14 cellular contexts compared by ENCODE assay signal in genomic region chr20:38833857-38834164, GRCh38. TPM values are rescaled to one million over a fixed set of nuclear protein-coding genes. Genes with fewer than 3 reads are reported as not detected.
DNase-seq lines count a peak whose midpoint lies in the region; ATAC-seq, FAIRE-seq and TF ChIP-seq lines count a peak whose summit lies in the region.
"Had no signal": no experiment of that assay in that cellular context is flagged by ENCODE, and none has a peak within 500 bp of the region (broad histone marks: within the 10 kb centered on the region; RNA-seq: fewer than 3 reads in every experiment).

No MANE protein-coding gene starts in this region.

- no peak overlapping the region for H3K27ac ChIP-seq in K562 (ENCODE audit: extremely low read depth, low read depth, low read length)

- H4K20me1 ChIP-seq in K562 (replicated peaks; ENCODE audit: control insufficient read depth, insufficient read depth, low read length) = no peaks in the 10 kb centered on the region

- CTCF ChIA-PET in K562 (lab: Yijun Ruan, JAX; ENCODE audit: low intra/inter-chr PET ratio) = no interaction called here

- H3K4me3 ChIP-seq in K562 = no peak overlapping the region

- peaks cover 45% of the 10 kb centered on the region for H3K4me1 Mint-ChIP-seq in T-helper 17 cell

- TF ChIP-seq RAD21 in K562 (CRISPR knock-in tag; conservative IDR thresholded peaks at IDR 0.05 in 1 of 2, IDR thresholded peaks at IDR 0.05 in 1 of 2) = no peak

- H3K9me1 ChIP-seq in K562 (ENCODE audit: control insufficient read depth, insufficient read depth, low read length) = no peaks in the 10 kb centered on the region

- no peaks in the 10 kb centered on the region for H3K9me3 ChIP-seq in T-helper 17 cell (ENCODE audit: control insufficient read depth, low read length, poor library complexity, severe bottlenecking)
- no peaks in the 10 kb centered on the region for H3K9me3 ChIP-seq in K562 (replicated peaks; ENCODE audit: control insufficient read depth, insufficient read depth, low read depth, low read length)

- no peak overlapping the region for H3K9ac ChIP-seq in K562 (ENCODE audit: insufficient read depth in 1 of 2, low read depth in 2 of 2, low read length in 2 of 2)

- intact Hi-C loops in K562 (cut with micrococcal nuclease) = no loop called here

- no peaks in the 10 kb centered on the region for H3K36me3 ChIP-seq in K562 (ENCODE audit: control insufficient read depth, insufficient read depth, low read length)

- POLR2A ChIA-PET in K562 (lab: Yijun Ruan, JAX) = interaction anchor here (0.6 to 1.7 kb wide), 3 partner anchors 28 to 108 kb away, joined by 3 to 4 read pairs (median 3); partner anchors contain the start of gene PPP1R16B

- no peaks in the 10 kb centered on the region for H3K27me3 Mint-ChIP-seq in T-helper 17 cell

- FAIRE-seq in K562 (lab: Jason Lieb, UNC) = peak; percentile 49
- FAIRE-seq: bronchial epithelial cell, keratinocyte had no signal

- peaks cover 13 to 19% of the 10 kb centered on the region in 2 experiments for H3K4me1 ChIP-seq in K562 (replicated peaks in 1 of 2; ENCODE audit: control insufficient read depth in 2 of 2, insufficient read depth in 2 of 2, low read length in 2 of 2)

- BruUV-seq in K562 (replicated peaks; lab: Mats Ljungman, UMichigan) = no TSS peak

- DNase-seq in stimulated activated CD4-positive, alpha-beta T cell treated with anti-CD3 and anti-CD28 coated beads, Interleukin-1b, Interleukin-23, amount 100 ng/mL, for 48 hours = peak; percentile 47
- DNase-seq in stimulated activated CD4-positive, alpha-beta T cell treated with anti-CD3 and anti-CD28 coated beads, Interleukin-4, amount 100 ng/mL, for 24 hours = no peak
- DNase-seq in T-helper 17 cell = peak in 2 of 3 donors; percentile 25 to 36
- DNase-seq in K562 (ENCODE audit: extremely low read depth in 1 of 4, low spot score in 3 of 4) = no peak
- no peak for DNase-seq in superior temporal gyrus (ENCODE audit: extremely low spot score)
- no peak for DNase-seq in NCI-H187 treated with DMSO at 0.1 percent for 48 hours (lab: John Stamatoyannopoulos, UW)
- DNase-seq in NCI-H524 treated with DMSO at 0.1 percent for 48 hours (lab: John Stamatoyannopoulos, UW) = no peak
- DNase-seq: activated effector memory CD4-positive, alpha-beta T cell treated with Interleukin-2 at 50 U/mL for 16 hours; NCI-H1092 treated with DMSO at 0.1 percent for 48 hours; NCI-H446; posterior cingulate gyrus had no signal

- ATAC-seq in T-helper 17 cell (peak; percentile 85), K562 (no peak), GM19035 (IDR thresholded peaks at IDR 0.05; ENCODE audit: unreplicated experiment) (no peak)

- H2AFZ ChIP-seq in K562 (ENCODE audit: low read depth, low read length) = no peak overlapping the region

- in situ Hi-C loops in K562 (cut with MboI) = no loop called here

- WGBS in K562 (ENCODE audit: insufficient coverage, low coverage, missing lambda C conversion rate) = 36% methylated on average over 4 of the region's 4 CpGs

- peaks cover 7% of the 10 kb centered on the region for H3K36me3 Mint-ChIP-seq in T-helper 17 cell (ENCODE audit: low read depth)

- no peak for TF ChIP-seq POLR2A in K562 (conservative IDR thresholded peaks at IDR 0.05)

- TF ChIP-seq EP300 in K562 (IDR thresholded peaks at IDR 0.05; ENCODE audit: low read length) = no peak

- H3K27me3 ChIP-seq in K562 (ENCODE audit: control insufficient read depth in 2 of 2, insufficient read depth in 2 of 2, low read length in 2 of 2) = no peaks in the 10 kb centered on the region

- TF ChIP-seq CTCF in K562 (IDR thresholded peaks at IDR 0.05 in 2 of 3, conservative IDR thresholded peaks at IDR 0.05 in 1 of 3; ENCODE audit: insufficient read depth in 2 of 3, low read depth in 1 of 3, low read length in 3 of 3) = no peak

- H3K4me3 Mint-ChIP-seq in T-helper 17 cell = peak overlapping the region; percentile 68

- H3K79me2 ChIP-seq in K562 (ENCODE audit: control insufficient read depth, insufficient read depth, low read length) = no peaks in the 10 kb centered on the region

- H3K4me2 ChIP-seq in K562 (ENCODE audit: insufficient read depth, low read length) = no peak overlapping the region

- H3K27ac Mint-ChIP-seq in T-helper 17 cell = peak overlapping the region; percentile 90

TF ChIP-seq in K562, 482 proteins besides CTCF, POLR2A, EP300 and RAD21:
- TF ChIP-seq RHOXF2B (CRISPR knock-in tag; conservative IDR thresholded peaks at IDR 0.05) (no peak), CBX2 (IDR thresholded peaks at IDR 0.05; ENCODE audit: insufficient read depth, low read length, poor library complexity, severe bottlenecking) (no peak), ERF (CRISPR knock-in tag; IDR thresholded peaks at IDR 0.05) (no peak), ZBTB2 (IDR thresholded peaks at IDR 0.05) (no peak), MAFK (IDR thresholded peaks at IDR 0.05; ENCODE audit: low read length) (no peak), DACH1 (IDR thresholded peaks at IDR 0.05; ENCODE audit: partially characterized antibody) (no peak), COPS2 (conservative IDR thresholded peaks at IDR 0.05) (no peak), NCOA1 (IDR thresholded peaks at IDR 0.05; ENCODE audit: low read depth) (no peak), SIN3A (IDR thresholded peaks at IDR 0.05; ENCODE audit: borderline replicate concordance in 2 of 2, control insufficient read depth in 1 of 2, low read depth in 2 of 2, low read length in 2 of 2) (no peak)
- TF ChIP-seq, protein P1, sequence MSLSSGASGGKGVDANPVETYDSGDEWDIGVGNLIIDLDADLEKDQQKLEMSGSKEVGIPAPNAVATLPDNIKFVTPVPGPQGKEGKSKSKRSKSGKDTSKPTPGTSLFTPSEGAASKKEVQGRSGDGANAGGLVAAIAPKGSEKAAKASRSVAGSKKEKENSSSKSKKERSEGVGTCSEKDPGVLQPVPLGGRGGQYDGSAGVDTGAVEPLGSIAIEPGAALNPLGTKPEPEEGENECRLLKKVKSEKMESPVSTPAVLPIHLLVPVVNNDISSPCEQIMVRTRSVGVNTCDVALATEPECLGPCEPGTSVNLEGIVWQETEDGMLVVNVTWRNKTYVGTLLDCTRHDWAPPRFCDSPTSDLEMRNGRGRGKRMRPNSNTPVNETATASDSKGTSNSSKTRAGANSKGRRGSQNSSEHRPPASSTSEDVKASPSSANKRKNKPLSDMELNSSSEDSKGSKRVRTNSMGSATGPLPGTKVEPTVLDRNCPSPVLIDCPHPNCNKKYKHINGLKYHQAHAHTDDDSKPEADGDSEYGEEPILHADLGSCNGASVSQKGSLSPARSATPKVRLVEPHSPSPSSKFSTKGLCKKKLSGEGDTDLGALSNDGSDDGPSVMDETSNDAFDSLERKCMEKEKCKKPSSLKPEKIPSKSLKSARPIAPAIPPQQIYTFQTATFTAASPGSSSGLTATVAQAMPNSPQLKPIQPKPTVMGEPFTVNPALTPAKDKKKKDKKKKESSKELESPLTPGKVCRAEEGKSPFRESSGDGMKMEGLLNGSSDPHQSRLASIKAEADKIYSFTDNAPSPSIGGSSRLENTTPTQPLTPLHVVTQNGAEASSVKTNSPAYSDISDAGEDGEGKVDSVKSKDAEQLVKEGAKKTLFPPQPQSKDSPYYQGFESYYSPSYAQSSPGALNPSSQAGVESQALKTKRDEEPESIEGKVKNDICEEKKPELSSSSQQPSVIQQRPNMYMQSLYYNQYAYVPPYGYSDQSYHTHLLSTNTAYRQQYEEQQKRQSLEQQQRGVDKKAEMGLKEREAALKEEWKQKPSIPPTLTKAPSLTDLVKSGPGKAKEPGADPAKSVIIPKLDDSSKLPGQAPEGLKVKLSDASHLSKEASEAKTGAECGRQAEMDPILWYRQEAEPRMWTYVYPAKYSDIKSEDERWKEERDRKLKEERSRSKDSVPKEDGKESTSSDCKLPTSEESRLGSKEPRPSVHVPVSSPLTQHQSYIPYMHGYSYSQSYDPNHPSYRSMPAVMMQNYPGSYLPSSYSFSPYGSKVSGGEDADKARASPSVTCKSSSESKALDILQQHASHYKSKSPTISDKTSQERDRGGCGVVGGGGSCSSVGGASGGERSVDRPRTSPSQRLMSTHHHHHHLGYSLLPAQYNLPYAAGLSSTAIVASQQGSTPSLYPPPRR (CRISPR knock-in tag; IDR thresholded peaks at IDR 0.05; ENCODE audit: borderline replicate concordance) = no peak
TF ChIP-seq in K562: peak in this region for 0.

RNA-seq across cellular contexts. Expression of gene PPP1R16B, which starts 28.3 kb away (rescaled TPM):
- total RNA-seq in T-helper 17 cell (10 to 100 TPM; 45.6 to 60.9 TPM), K562 (2014; rRNA removed) (7.5 and 10.4 TPM in 2 replicates), K562 (2014; rRNA removed; fragmentation: Illumina TruSeq; extraction: Trizol) (6.7 and 6.8 TPM in 2 replicates), K562 (2015; rRNA removed; fragmentation: Illumina TruSeq; extraction: Trizol) (6.7 TPM in 2 replicates), K562 (2021) (9.4 and 11.5 TPM in 2 replicates)
- total RNA-seq in K562 (2011; cell fraction: chromatin; rRNA removed; ENCODE audit: low replicate concordance) = 2.3 and 4.1 TPM in 2 replicates
- 2.7 and 3.0 TPM in 2 replicates for total RNA-seq in K562 (2011; cell fraction: nucleolus; rRNA removed)
- 3.3 and 4.4 TPM in 2 replicates for total RNA-seq in K562 (2011; cell fraction: nucleoplasm; rRNA removed)
- polyA plus RNA-seq in K562 (2011; rRNA removed) (6.8 and 7.1 TPM in 2 replicates), K562 (2014; fragmentation: Illumina TruSeq; extraction: Trizol) (7.9 and 8.9 TPM in 2 replicates), K562 (2014; fragmentation: Nextera tagmentation; extraction: Ambion mirVana) (1 to 10 TPM; 1.5 to 2.3 TPM), K562 (2014; rRNA removed) (6.2 and 6.5 TPM in 2 replicates)
- 4.8 and 6.9 TPM in 2 replicates for polyA plus RNA-seq in K562 (2011; cell fraction: cytosol; rRNA removed)
- polyA plus RNA-seq in K562 (2011; cell fraction: nucleus; rRNA removed) = 3.6 and 5.2 TPM in 2 replicates
- 6.1 and 20.4 TPM in 2 replicates for polyA plus RNA-seq in K562 (2012)
- polyA minus RNA-seq in K562 (2011; rRNA and poly(A)+ RNA removed) = 8.5 and 9.7 TPM in 2 replicates
- polyA minus RNA-seq in K562 (2011; cell fraction: cytosol; rRNA and poly(A)+ RNA removed) = 4.7 and 6.5 TPM in 2 replicates
- 1.2 and 2.7 TPM in 2 replicates for polyA minus RNA-seq in K562 (2011; cell fraction: nucleus; rRNA and poly(A)+ RNA removed)
- polyA plus RNA-seq: keratinocyte had no signal

Comparison
In these comparisons a context has a peak if more than half of its experiments do, and no peak if none do; other contexts are left out.
1. DNase-seq: peak in stimulated activated CD4-positive, alpha-beta T cell treated with anti-CD3 and anti-CD28 coated beads, Interleukin-1b, Interleukin-23, amount 100 ng/mL, for 48 hours (single experiment) and T-helper 17 cell (2 of 3); none in stimulated activated CD4-positive, alpha-beta T cell treated with anti-CD3 and anti-CD28 coated beads, Interleukin-4, amount 100 ng/mL, for 24 hours (single experiment), K562 (0 of 4), superior temporal gyrus (single experiment), NCI-H187 treated with DMSO at 0.1 percent for 48 hours (single experiment) and NCI-H524 treated with DMSO at 0.1 percent for 48 hours (single experiment).